ENCODE assay signal across 8 cellular contexts in the genomic region with DNA sequence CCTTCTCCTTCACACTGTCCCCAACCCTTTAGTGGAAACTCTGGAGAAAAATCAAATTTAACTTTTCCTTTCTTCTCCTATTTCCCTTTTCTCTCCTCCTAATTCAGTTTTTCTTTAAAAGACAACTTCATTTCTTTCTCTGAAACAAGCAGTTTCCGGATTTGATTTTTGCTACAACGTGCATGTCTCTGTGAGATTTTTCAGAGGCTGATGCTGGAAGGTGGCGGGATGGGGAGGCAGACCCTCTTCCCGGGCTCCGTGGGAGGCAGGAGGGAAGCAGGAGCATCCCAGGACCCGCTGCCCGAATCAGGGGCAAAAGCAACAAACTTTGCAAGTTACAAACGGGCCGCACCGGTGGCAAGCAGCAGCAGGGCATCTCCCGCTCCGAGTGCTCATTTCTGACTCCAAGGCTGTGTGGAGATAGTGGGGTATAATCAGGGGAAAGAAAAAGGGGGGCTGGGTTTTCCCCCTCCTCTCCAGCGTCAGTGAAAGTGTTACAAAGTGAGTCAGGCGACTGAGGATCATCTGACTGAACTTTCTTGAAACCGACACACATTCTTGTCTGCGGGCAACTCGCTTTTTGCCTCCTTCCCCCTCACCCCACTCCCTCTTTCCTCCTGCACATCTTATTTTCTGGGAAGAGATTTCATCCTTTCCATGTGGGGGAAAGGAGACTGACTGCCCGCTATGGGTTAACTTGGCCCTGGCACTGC. TPM values are rescaled to one million over a fixed set of nuclear protein-coding genes. Genes with fewer than 3 reads are reported as not detected.
DNase-seq lines count a peak whose midpoint lies in the region; ATAC-seq and TF ChIP-seq lines count a peak whose summit lies in the region.

No MANE protein-coding gene starts in this region.

- peak overlapping the region; percentile 78 for H3K4me3 Mint-ChIP-seq in activated T-helper 17 cell treated with anti-CD3 and anti-CD28 coated beads, Interleukin-2, amount 50 U/mL, for 72 hours

- peak overlapping the region; percentile 98 for H3K27ac ChIP-seq in left ventricle myocardium inferior (replicated peaks)

- no peak for ATAC-seq in activated T-helper 17 cell treated with anti-CD3 and anti-CD28 coated beads, Interleukin-2, amount 50 U/mL, for 72 hours (replicated peaks)
- no peak for ATAC-seq in GM21717 (IDR thresholded peaks at IDR 0.05; ENCODE audit: unreplicated experiment)

- H3K4me3 ChIP-seq in left ventricle myocardium inferior: peak overlapping the region; percentile 85

- no peak for TF ChIP-seq CTCF in left ventricle myocardium inferior (IDR thresholded peaks at IDR 0.05; ENCODE audit: borderline replicate concordance)

- H3K36me3 Mint-ChIP-seq in activated T-helper 17 cell treated with anti-CD3 and anti-CD28 coated beads, Interleukin-2, amount 50 U/mL, for 72 hours (ENCODE audit: low read depth): peaks cover 58% of the 10 kb centered on the region

- H3K4me1 Mint-ChIP-seq in activated T-helper 17 cell treated with anti-CD3 and anti-CD28 coated beads, Interleukin-2, amount 50 U/mL, for 72 hours: peaks cover 27% of the 10 kb centered on the region

- H3K4me1 ChIP-seq in left ventricle myocardium inferior: peaks cover 80% of the 10 kb centered on the region

- H3K27ac Mint-ChIP-seq in activated T-helper 17 cell treated with anti-CD3 and anti-CD28 coated beads, Interleukin-2, amount 50 U/mL, for 72 hours: no peak overlapping the region

- DNase-seq in EL (peak; percentile 88), left ventricle myocardium inferior (no peak), retina (peak; percentile 72), COR-L47 (lab: John Stamatoyannopoulos, UW) (no peak), hepatic stellate cell (ENCODE audit: low spot score) (no peak), activated gamma-delta T cell treated with Interleukin-2 at 50 U/mL for 16 hours (no peak)

- H3K27me3 Mint-ChIP-seq in activated T-helper 17 cell treated with anti-CD3 and anti-CD28 coated beads, Interleukin-2, amount 50 U/mL, for 72 hours: peaks cover 40% of the 10 kb centered on the region

- peaks cover 6% of the 10 kb centered on the region for H3K27me3 ChIP-seq in left ventricle myocardium inferior (ENCODE audit: low read depth)

- H3K36me3 ChIP-seq in left ventricle myocardium inferior: no peaks in the 10 kb centered on the region

- H3K9me3 Mint-ChIP-seq in activated T-helper 17 cell treated with anti-CD3 and anti-CD28 coated beads, Interleukin-2, amount 50 U/mL, for 72 hours: no peaks in the 10 kb centered on the region

- intact Hi-C loops in left ventricle myocardium inferior (cut with micrococcal nuclease): loop anchor here (10.0 kb wide), 1 partner anchor 189 kb away; no protein-coding TSS in a partner anchor

- H3K9me3 ChIP-seq in left ventricle myocardium inferior (replicated peaks): no peaks in the 10 kb centered on the region

RNA-seq across cellular contexts. Expression of a gene that starts 6.4 kb away (rescaled TPM):
- 10 to 100 TPM; 27.6 to 44.1 TPM for total RNA-seq in activated T-helper 17 cell treated with anti-CD3 and anti-CD28 coated beads, Interleukin-2, amount 50 U/mL, for 72 hours
- total RNA-seq in left ventricle myocardium inferior: 89.1 TPM

Comparison
In these comparisons a context has a peak if more than half of its experiments do, and no peak if none do; other contexts are left out.
1. DNase-seq: peak in EL (single experiment) and retina (single experiment); none in left ventricle myocardium inferior (single experiment), COR-L47 (single experiment), hepatic stellate cell (single experiment) and activated gamma-delta T cell treated with Interleukin-2 at 50 U/mL for 16 hours (single experiment).